ENCODE assay signal across 9 cellular contexts in genomic region chr17:9432121-9432866, GRCh38.
DNase-seq lines count a peak whose midpoint lies in the region; ATAC-seq and TF ChIP-seq lines count a peak whose summit lies in the region.
"Had no signal": no experiment of that assay in that cellular context is flagged by ENCODE, and none has a peak within 500 bp of the region (broad histone marks: within the 10 kb centered on the region; RNA-seq: fewer than 3 reads in every experiment).

No MANE protein-coding gene starts in this region.

- H3K4me3 Mint-ChIP-seq in activated T-cell treated with anti-CD3 and anti-CD28 coated beads, Interleukin-2, amount 50 U/mL, for 4 hours = no peak overlapping the region

- 60 to 64% methylated on average over 6 of the region's 6 CpGs for WGBS in esophagus, 2 donors
- 51 to 71% (median 66%) methylated on average over 6 of the region's 6 CpGs for WGBS in spleen, 5 donors

- peaks cover 11% of the 10 kb centered on the region for H3K36me3 Mint-ChIP-seq in activated T-cell treated with anti-CD3 and anti-CD28 coated beads, Interleukin-2, amount 50 U/mL, for 4 hours (ENCODE audit: insufficient read depth)

- DNase-seq in spleen (no peak), islet precursor cell (no peak), SIG-M5 treated with dmso at 0.1 percent for 504 hours (lab: John Stamatoyannopoulos, UW; ENCODE audit: unreplicated experiment) (no peak), NCI-H1930 (lab: John Stamatoyannopoulos, UW) (no peak)
- DNase-seq in activated T-cell treated with anti-CD3 and anti-CD28 coated beads, Interleukin-2, amount 50 U/mL, for 4 hours = no peak
- DNase-seq: dermis blood vessel endothelial cell had no signal

- TF ChIP-seq CTCF in spleen (IDR thresholded peaks at IDR 0.05 in 8 of 11, conservative IDR thresholded peaks at IDR 0.05 in 3 of 11) = no peak

- ATAC-seq in GM19025 (IDR thresholded peaks at IDR 0.05; ENCODE audit: low read depth, unreplicated experiment) (peak; percentile 60), HG03108 (IDR thresholded peaks at IDR 0.05; ENCODE audit: unreplicated experiment) (peak; percentile 63)
- no peak for ATAC-seq in activated T-cell treated with anti-CD3 and anti-CD28 coated beads, Interleukin-2, amount 50 U/mL, for 4 hours

- peak overlapping the region; percentile 27 to 31 for H3K27ac ChIP-seq in esophagus (ENCODE audit: low read depth in 2 of 2, low read length in 1 of 2)
- peak overlapping the region; percentile 51 to 82 (median 73) for H3K27ac ChIP-seq in spleen

- H3K36me3 ChIP-seq in esophagus (ENCODE audit: control insufficient read depth in 2 of 2, insufficient read depth in 2 of 2, low read length in 1 of 2) (no peaks in the 10 kb centered on the region), spleen (peaks cover 0 to 11% (median 0%) of the 10 kb centered on the region in 6 donors)

- H3K4me1 Mint-ChIP-seq in activated T-cell treated with anti-CD3 and anti-CD28 coated beads, Interleukin-2, amount 50 U/mL, for 4 hours (ENCODE audit: low read depth) = peaks cover 23% of the 10 kb centered on the region

- no peaks in the 10 kb centered on the region for H3K27me3 Mint-ChIP-seq in activated T-cell treated with anti-CD3 and anti-CD28 coated beads, Interleukin-2, amount 50 U/mL, for 4 hours (ENCODE audit: low read depth)

- no peaks in the 10 kb centered on the region for H3K9me3 ChIP-seq in esophagus (ENCODE audit: control insufficient read depth in 2 of 2, insufficient read depth in 1 of 2, low read depth in 1 of 2, low read length in 1 of 2)
- H3K9me3 ChIP-seq in spleen = no peaks in the 10 kb centered on the region

- intact Hi-C loops in spleen (cut with DNase I; ENCODE audit: low total_unique reads) = no loop called here

- peaks cover 0 to 3% of the 10 kb centered on the region in 2 donors for H3K4me1 ChIP-seq in esophagus (ENCODE audit: control insufficient read depth in 2 of 2, insufficient read depth in 2 of 2, low read length in 1 of 2)
- peaks cover 9 to 23% (median 18%) of the 10 kb centered on the region in 6 donors for H3K4me1 ChIP-seq in spleen

- no peak for TF ChIP-seq POLR2A in spleen (IDR thresholded peaks at IDR 0.05)

- H3K27me3 ChIP-seq in esophagus (ENCODE audit: control insufficient read depth in 1 of 2, insufficient read depth in 2 of 2, low read length in 2 of 2) (no peaks in the 10 kb centered on the region), spleen (replicated peaks in 1 of 7) (no peaks in the 10 kb centered on the region)

- no peaks in the 10 kb centered on the region for H3K9me3 Mint-ChIP-seq in activated T-cell treated with anti-CD3 and anti-CD28 coated beads, Interleukin-2, amount 50 U/mL, for 4 hours

- H3K4me3 ChIP-seq in esophagus (ENCODE audit: low read depth in 1 of 2, low read length in 2 of 2) (no peak overlapping the region), spleen (no peak overlapping the region)

Comparison
In these comparisons a context has a peak if more than half of its experiments do, and no peak if none do; other contexts are left out.
1. ATAC-seq: peak in GM19025 (single experiment) and HG03108 (single experiment); none in activated T-cell treated with anti-CD3 and anti-CD28 coated beads, Interleukin-2, amount 50 U/mL, for 4 hours (0 of 2).